Comparison of ENCODE assay signal across 23 cellular contexts in genomic region chr1:4771721-4772120, GRCh38.
"Had no signal": no experiment of that assay in that cellular context is flagged by ENCODE, and none has a peak within 500 bp of the region (broad histone marks: within the 10 kb centered on the region; RNA-seq: fewer than 3 reads in every experiment).

No MANE protein-coding gene starts in this region.

- H3K9me3 Mint-ChIP-seq: immature natural killer cell, mesothelial cell of epicardium had no signal

- H2AFZ ChIP-seq: hepatocyte had no signal

- H3K36me3 Mint-ChIP-seq: immature natural killer cell, mesothelial cell of epicardium had no signal

- H3K4me3 ChIP-seq: coronary artery, dorsolateral prefrontal cortex, esophagus muscularis mucosa, gastroesophageal sphincter, heart left ventricle, hepatocyte, left lung, lower lobe of right lung, mucosa of descending colon had no signal

- H3K4me1 ChIP-seq: esophagus muscularis mucosa, foreskin keratinocyte, gastroesophageal sphincter, heart left ventricle, left lung, lower lobe of right lung had no signal

- FAIRE-seq: colon, endothelial cell of umbilical vein, frontal cortex had no signal

- ATAC-seq: foreskin keratinocyte, gastroesophageal sphincter, heart left ventricle, left cardiac atrium, left lung, left ventricle myocardium superior, lower lobe of right lung, mucosa of descending colon had no signal

- H3K27ac ChIP-seq: coronary artery, esophagus muscularis mucosa, foreskin keratinocyte, gastroesophageal sphincter, heart left ventricle, hepatocyte, left lung, lower lobe of right lung had no signal

- H3K4me1 Mint-ChIP-seq: immature natural killer cell, mesothelial cell of epicardium had no signal

- H3K36me3 ChIP-seq: esophagus muscularis mucosa, gastroesophageal sphincter, heart left ventricle, left lung, lower lobe of right lung had no signal

- H3K79me2 ChIP-seq: hepatocyte had no signal

- H3K27me3 ChIP-seq: dorsolateral prefrontal cortex, foreskin keratinocyte, hepatocyte had no signal

- DNase-seq: dermis blood vessel endothelial cell; dorsolateral prefrontal cortex; effector CD4-positive, alpha-beta T cell; effector memory CD4-positive, alpha-beta T cell; foreskin keratinocyte; heart left ventricle; hypothalamus; immature natural killer cell; islet precursor cell; left cardiac atrium; left ventricle myocardium superior; lower lobe of right lung; mesenchymal stem cell; mucosa of descending colon had no signal

- H3K4me2 ChIP-seq: hepatocyte had no signal

- H3K4me3 Mint-ChIP-seq: immature natural killer cell, mesothelial cell of epicardium had no signal

- H3K9me3 ChIP-seq: esophagus muscularis mucosa, gastroesophageal sphincter, heart left ventricle, left lung, lower lobe of right lung, mucosa of descending colon had no signal
